10 cellular contexts compared by ENCODE assay signal in the genomic region with DNA sequence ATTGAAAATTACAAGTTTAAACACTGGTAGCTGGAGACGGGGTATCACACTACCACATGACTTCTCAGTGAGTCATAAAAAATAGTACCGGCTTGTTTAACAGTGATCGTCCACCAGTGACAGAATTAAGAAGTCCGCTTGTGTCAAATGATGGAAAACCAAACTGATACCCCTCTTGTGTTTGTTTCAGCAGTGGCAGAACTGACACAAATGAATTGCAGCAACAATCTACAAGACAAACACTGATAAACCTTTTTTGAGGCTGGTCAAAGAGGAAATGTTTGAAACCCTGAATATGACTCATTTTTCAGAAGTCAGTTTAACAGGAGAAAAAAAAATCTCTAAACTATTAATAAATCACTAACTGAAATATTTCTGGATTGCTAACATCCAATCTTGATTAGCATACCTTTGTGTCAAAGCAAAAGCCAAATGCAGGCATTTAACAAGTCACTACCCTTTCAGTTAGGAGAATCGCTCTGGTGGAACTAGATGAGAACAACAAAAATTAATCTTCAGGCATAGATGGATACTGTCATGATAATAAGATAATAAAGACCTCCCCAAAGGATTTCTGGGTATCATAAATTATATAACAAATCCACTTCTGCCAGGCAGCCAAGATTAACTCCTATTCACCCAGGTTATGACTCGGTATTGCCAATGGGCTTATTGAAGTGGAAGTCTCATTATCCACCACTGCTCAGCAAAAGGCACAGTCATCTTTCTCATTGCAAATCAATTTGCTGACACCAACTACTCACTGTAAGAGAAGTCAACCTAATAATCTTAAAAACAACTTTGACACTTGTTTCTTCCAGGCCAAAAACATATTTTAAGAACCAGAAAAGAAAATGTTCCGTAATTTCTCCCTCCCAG. TPM values are rescaled to one million over a fixed set of nuclear protein-coding genes. Genes with fewer than 3 reads are reported as not detected.
DNase-seq lines count a peak whose midpoint lies in the region; ATAC-seq and TF ChIP-seq lines count a peak whose summit lies in the region.
"Had no signal": no experiment of that assay in that cellular context is flagged by ENCODE, and none has a peak within 500 bp of the region (broad histone marks: within the 10 kb centered on the region; RNA-seq: fewer than 3 reads in every experiment).

No MANE protein-coding gene starts in this region.

- H3K9me3 ChIP-seq in tibial nerve = no peaks in the 10 kb centered on the region

- no peaks in the 10 kb centered on the region for H3K27me3 Mint-ChIP-seq in activated CD4-positive, alpha-beta T cell treated with anti-CD3 and anti-CD28 coated beads, Interleukin-2, amount 10 ng/mL, durations not matched to agents 24 days and 14 days
- H3K27me3 Mint-ChIP-seq in T-helper 1 cell treated with Interleukin-12 subunit alpha and Interleukin-12 subunit beta and Interleukin-4 antibody, amounts not matched to agents 30 μg/mL and 1 μg/mL, for 36 hours (ENCODE audit: low read depth) = no peaks in the 10 kb centered on the region

- intact Hi-C loops in activated CD4-positive, alpha-beta T cell treated with anti-CD3 and anti-CD28 coated beads, Interleukin-2, amount 10 ng/mL, durations not matched to agents 24 days and 14 days (cut with micrococcal nuclease) = no loop called here
- intact Hi-C loops in left cardiac atrium (cut with DNase I) = no loop called here

- no peaks in the 10 kb centered on the region for H3K36me3 ChIP-seq in tibial nerve

- H3K27me3 ChIP-seq in tibial nerve = no peaks in the 10 kb centered on the region

- H3K9me3 Mint-ChIP-seq in activated CD4-positive, alpha-beta T cell treated with anti-CD3 and anti-CD28 coated beads, Interleukin-2, amount 10 ng/mL, durations not matched to agents 24 days and 14 days = no peaks in the 10 kb centered on the region
- no peaks in the 10 kb centered on the region for H3K9me3 Mint-ChIP-seq in T-helper 1 cell treated with Interleukin-12 subunit alpha and Interleukin-12 subunit beta and Interleukin-4 antibody, amounts not matched to agents 30 μg/mL and 1 μg/mL, for 36 hours
- H3K9me3 Mint-ChIP-seq: activated T-cell treated with anti-CD3 and anti-CD28 coated beads, Interleukin-2, amount 50 U/mL, for 4 hours had no signal

- peak overlapping the region; percentile 26 for H3K27ac Mint-ChIP-seq in activated CD4-positive, alpha-beta T cell treated with anti-CD3 and anti-CD28 coated beads, Interleukin-2, amount 10 ng/mL, durations not matched to agents 24 days and 14 days
- peak overlapping the region; percentile 4 for H3K27ac Mint-ChIP-seq in T-helper 1 cell treated with Interleukin-12 subunit alpha and Interleukin-12 subunit beta and Interleukin-4 antibody, amounts not matched to agents 30 μg/mL and 1 μg/mL, for 36 hours

- ATAC-seq in left cardiac atrium (peak; percentile 32 to 67), HG03280 (IDR thresholded peaks at IDR 0.05; ENCODE audit: unreplicated experiment) (no peak)
- ATAC-seq: sciatic nerve had no signal

- peaks cover 49% of the 10 kb centered on the region for H3K4me1 Mint-ChIP-seq in activated CD4-positive, alpha-beta T cell treated with anti-CD3 and anti-CD28 coated beads, Interleukin-2, amount 10 ng/mL, durations not matched to agents 24 days and 14 days
- peaks cover 47% of the 10 kb centered on the region for H3K4me1 Mint-ChIP-seq in T-helper 1 cell treated with Interleukin-12 subunit alpha and Interleukin-12 subunit beta and Interleukin-4 antibody, amounts not matched to agents 30 μg/mL and 1 μg/mL, for 36 hours (ENCODE audit: low read depth)

- no peak for TF ChIP-seq POLR2A in tibial nerve (IDR thresholded peaks at IDR 0.05)

- H3K4me1 ChIP-seq in tibial nerve = peaks cover 0 to 73% (median 29%) of the 10 kb centered on the region in 4 donors

- no peak for TF ChIP-seq EP300 in tibial nerve (IDR thresholded peaks at IDR 0.05)

- H3K36me3 Mint-ChIP-seq in activated CD4-positive, alpha-beta T cell treated with anti-CD3 and anti-CD28 coated beads, Interleukin-2, amount 10 ng/mL, durations not matched to agents 24 days and 14 days (ENCODE audit: low read depth) = peaks cover 35% of the 10 kb centered on the region
- peaks cover 30% of the 10 kb centered on the region for H3K36me3 Mint-ChIP-seq in T-helper 1 cell treated with Interleukin-12 subunit alpha and Interleukin-12 subunit beta and Interleukin-4 antibody, amounts not matched to agents 30 μg/mL and 1 μg/mL, for 36 hours (ENCODE audit: low read depth)

- H3K4me3 Mint-ChIP-seq in activated CD4-positive, alpha-beta T cell treated with anti-CD3 and anti-CD28 coated beads, Interleukin-2, amount 10 ng/mL, durations not matched to agents 24 days and 14 days = peak overlapping the region; percentile 29
- H3K4me3 Mint-ChIP-seq in T-helper 1 cell treated with Interleukin-12 subunit alpha and Interleukin-12 subunit beta and Interleukin-4 antibody, amounts not matched to agents 30 μg/mL and 1 μg/mL, for 36 hours = no peak overlapping the region
- H3K4me3 Mint-ChIP-seq: activated T-cell treated with anti-CD3 and anti-CD28 coated beads, Interleukin-2, amount 50 U/mL, for 4 hours had no signal

- no peak overlapping the region for H3K4me3 ChIP-seq in tibial nerve

- H3K27ac ChIP-seq in tibial nerve = peak overlapping the region; percentile 17 to 71 (median 46)

- DNase-seq in activated CD4-positive, alpha-beta T cell treated with anti-CD3 and anti-CD28 coated beads, Interleukin-2, amount 10 ng/mL, durations not matched to agents 24 days and 14 days = no peak
- no peak for DNase-seq in activated CD4-positive, alpha-beta T cell treated with anti-CD3 and anti-CD28 coated beads for 4 hours
- DNase-seq in left cardiac atrium (no peak), tibial nerve (ENCODE audit: low spot score in 2 of 2) (no peak), NCI-H524 (lab: John Stamatoyannopoulos, UW) (no peak), anterior cingulate cortex (lab: John Stamatoyannopoulos, UW) (no peak)
- DNase-seq: activated T-cell treated with anti-CD3 and anti-CD28 coated beads, Interleukin-2, amount 50 U/mL, for 4 hours had no signal

- no peak for TF ChIP-seq CTCF in tibial nerve (IDR thresholded peaks at IDR 0.05)

- whole genome bisulfite sequencing in tibial nerve, 2 donors = 50 to 55% methylated on average over 7 of the region's 7 CpGs

RNA-seq across cellular contexts. Expression of gene DCUN1D3, which starts 20.7 kb away (rescaled TPM):
- total RNA-seq in activated CD4-positive, alpha-beta T cell treated with anti-CD3 and anti-CD28 coated beads, Interleukin-2, amount 10 ng/mL, durations not matched to agents 24 days and 14 days = 10.8 and 12.3 TPM in 2 replicates
- 10 to 100 TPM; 15.6 to 27.4 TPM for total RNA-seq in left cardiac atrium
- total RNA-seq in tibial nerve = 10 to 100 TPM; 28.8 to 37.5 (median 29.3) TPM

RNA-seq across cellular contexts. Expression of gene LYRM1, which starts 21.2 kb away (rescaled TPM):
- total RNA-seq in activated CD4-positive, alpha-beta T cell treated with anti-CD3 and anti-CD28 coated beads, Interleukin-2, amount 10 ng/mL, durations not matched to agents 24 days and 14 days = 20.9 and 26.5 TPM in 2 replicates
- total RNA-seq in left cardiac atrium = 10 to 100 TPM; 32.6 TPM
- 10 to 100 TPM; 30.6 to 67.3 (median 39.4) TPM for total RNA-seq in tibial nerve
